In genomic region chr17:56593741-56594527, GRCh38 we compare ENCODE assay signal across 8 cellular contexts. TPM values are rescaled to one million over a fixed set of nuclear protein-coding genes. Genes with fewer than 3 reads are reported as not detected.
DNase-seq lines count a peak whose midpoint lies in the region; ATAC-seq and TF ChIP-seq lines count a peak whose summit lies in the region.

No MANE protein-coding gene starts in this region.

- no peak for ATAC-seq in HG02623 (IDR thresholded peaks at IDR 0.05; ENCODE audit: unreplicated experiment)

- no peaks in the 10 kb centered on the region for H3F3A ChIP-seq in SU-DHL-6 (ENCODE audit: insufficient read depth)

- no peaks in the 10 kb centered on the region for H4K20me1 ChIP-seq in SU-DHL-6 (ENCODE audit: low read depth, low read length)

- TF ChIP-seq CTCF in SU-DHL-6 (IDR thresholded peaks at IDR 0.05; ENCODE audit: insufficient read depth, low read length, poor library complexity, severe bottlenecking) (no peak), retinal pigment epithelial cell (conservative IDR thresholded peaks at IDR 0.05; ENCODE audit: low read depth, low read length) (no peak)

- no peaks in the 10 kb centered on the region for H3K79me2 ChIP-seq in SU-DHL-6 (ENCODE audit: insufficient read depth, low read length)

- WGBS in HUES64, result under 1% methylated on average over 91 of the region's 91 CpGs

- peaks cover 30% of the 10 kb centered on the region for H3K4me1 ChIP-seq in HUES64 (ENCODE audit: insufficient read depth, low read length)

- peak overlapping the region; percentile 63 for H3K4me2 ChIP-seq in SU-DHL-6 (ENCODE audit: low read depth, low read length, poor library complexity, severe bottlenecking)

- peaks cover 76% of the 10 kb centered on the region for H3K27me3 ChIP-seq in HUES64 (ENCODE audit: insufficient read depth, low read length)
- H3K27me3 ChIP-seq in SU-DHL-6 (ENCODE audit: low read length), result no peaks in the 10 kb centered on the region

- H3K27ac ChIP-seq in HUES64 (ENCODE audit: low read depth, low read length) (no peak overlapping the region), SU-DHL-6 (ENCODE audit: low read depth, low read length) (no peak overlapping the region)

- H3K4me3 ChIP-seq in HUES64 (ENCODE audit: low read length) (peak overlapping the region; percentile 72), SU-DHL-6 (ENCODE audit: insufficient read depth, low read length, poor library complexity, severe bottlenecking) (peak overlapping the region; percentile 48), iPS-11a (ENCODE audit: low read depth, low read length) (peak overlapping the region; percentile 48), retinal pigment epithelial cell (ENCODE audit: low read length) (peak overlapping the region; percentile 69)

- H3K9me3 ChIP-seq in HUES64 (ENCODE audit: insufficient read depth, low read depth, low read length) (no peaks in the 10 kb centered on the region), SU-DHL-6 (ENCODE audit: insufficient read depth, low read length) (no peaks in the 10 kb centered on the region)

- DNase-seq in ELF-1 (ENCODE audit: low read depth, low spot score) (peak; percentile 76), astrocyte of the hippocampus (ENCODE audit: low read depth, low spot score) (peak; percentile 90), retinal pigment epithelial cell (ENCODE audit: low read depth) (no peak), DMS79 (lab: John Stamatoyannopoulos, UW) (no peak)

- H3K9me2 ChIP-seq in SU-DHL-6 (replicated peaks; ENCODE audit: insufficient read depth, low read length), result no peaks in the 10 kb centered on the region

- no peaks in the 10 kb centered on the region for H3K36me3 ChIP-seq in HUES64 (ENCODE audit: insufficient read depth, low read length)
- H3K36me3 ChIP-seq in SU-DHL-6 (ENCODE audit: low read length), result no peaks in the 10 kb centered on the region

- H3K9ac ChIP-seq in HUES64 (ENCODE audit: low read depth, low read length) (peak overlapping the region; percentile 66), SU-DHL-6 (ENCODE audit: low read length) (no peak overlapping the region)

- H2AFZ ChIP-seq in SU-DHL-6 (ENCODE audit: low read depth, low read length, severe bottlenecking), result no peak overlapping the region

RNA-seq across cellular contexts. Expression of gene NOG, which starts 0.4 kb away (rescaled TPM):
- polyA plus RNA-seq in HUES64 (2013, experiment 1 of 2), result 3.3 TPM
- 4.2 TPM for polyA plus RNA-seq in HUES64 (2013, experiment 2 of 2)

Comparison
In these comparisons a context has a peak if more than half of its experiments do, and no peak if none do; other contexts are left out.
1. DNase-seq: peak in ELF-1 (single experiment) and astrocyte of the hippocampus (single experiment); none in retinal pigment epithelial cell (single experiment) and DMS79 (single experiment).
2. Peak in every context shown above with its lines, with median percentiles within 50 percentile points of each other: H3K4me3 ChIP-seq.